ENCODE assay signal across 19 cellular contexts in genomic region chr19:1931445-1931844, GRCh38.
"Had no signal": no experiment of that assay in that cellular context is flagged by ENCODE, and none has a peak within 500 bp of the region (broad histone marks: within the 10 kb centered on the region; RNA-seq: fewer than 3 reads in every experiment).

No MANE protein-coding gene starts in this region.

- H3K27ac ChIP-seq: epithelial cell of prostate, esophagus muscularis mucosa, gastrocnemius medialis, heart right ventricle, ovary, right atrium auricular region, suprapubic skin, thyroid gland, upper lobe of left lung, uterus had no signal

- H3K36me3 ChIP-seq: esophagus muscularis mucosa, gastrocnemius medialis, heart right ventricle, ovary, right atrium auricular region, suprapubic skin, thyroid gland, upper lobe of left lung, uterus had no signal

- H3K4me3 ChIP-seq: esophagus muscularis mucosa, gastrocnemius medialis, heart right ventricle, ovary, right atrium auricular region, suprapubic skin, thyroid gland, upper lobe of left lung, uterus had no signal

- ATAC-seq: gastrocnemius medialis; heart right ventricle; naive thymus-derived CD8-positive, alpha-beta T cell; stimulated activated naive CD8-positive, alpha-beta T cell treated with anti-CD3 and anti-CD28 coated beads, Interleukin-15, Interleukin-2, amounts not matched to agents 100 U/mL and 50 U/mL, for 24 hours had no signal

- H3K9me3 ChIP-seq: gastrocnemius medialis, ovary, right atrium auricular region, suprapubic skin, thyroid gland, upper lobe of left lung, uterus had no signal

- DNase-seq: effector memory CD4-positive, alpha-beta T cell; gastrocnemius medialis; heart right ventricle; hypothalamus; kidney glomerular epithelial cell; mesendoderm; naive thymus-derived CD8-positive, alpha-beta T cell; nucleus accumbens; ovary; small intestine; stimulated activated CD4-positive, alpha-beta T cell treated with anti-CD3 and anti-CD28 coated beads, Interleukin-12 subunit alpha, Interleukin-12 subunit beta, amount 100 ng/mL, for 4 hours; stimulated activated naive CD8-positive, alpha-beta T cell treated with anti-CD3 and anti-CD28 coated beads, Interleukin-15, Interleukin-2, amounts not matched to agents 100 U/mL and 50 U/mL, for 24 hours; thyroid gland; upper lobe of left lung; uterus had no signal

- H3K27me3 ChIP-seq: gastrocnemius medialis, heart right ventricle, ovary, right atrium auricular region, suprapubic skin, thyroid gland, upper lobe of left lung, uterus had no signal

- H3K27me3 Mint-ChIP-seq: naive thymus-derived CD8-positive, alpha-beta T cell had no signal
